In the genomic region with DNA sequence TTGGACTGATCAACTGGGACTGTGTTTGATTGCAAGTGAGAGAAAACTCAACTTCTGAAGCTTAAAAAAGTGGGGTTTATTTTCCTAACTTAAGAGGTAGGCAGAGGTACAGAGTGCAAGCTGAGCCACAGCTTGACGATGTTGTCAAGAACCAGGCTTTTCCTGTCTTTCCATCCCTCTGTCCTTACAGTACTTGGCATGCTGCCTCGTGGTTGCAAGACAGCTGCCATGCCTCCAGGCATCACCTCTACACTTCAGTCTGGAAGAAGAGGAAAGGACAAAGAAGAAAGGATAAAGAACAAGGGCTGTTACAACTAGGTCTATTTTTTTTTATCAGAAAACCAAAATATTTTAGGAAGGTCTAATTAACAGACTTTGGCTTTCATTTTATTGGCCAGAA, we compare ENCODE assay signal across 2 cellular contexts.
TF ChIP-seq lines count a peak whose summit lies in the region.

No MANE protein-coding gene starts in this region.

TF ChIP-seq in IMR-90, 13 proteins besides CTCF, POLR2A, EP300 and RAD21:
- no peak for TF ChIP-seq NFE2L2 (IDR thresholded peaks at IDR 0.05; ENCODE audit: low read depth, low read length)
- TF ChIP-seq, protein P1, sequence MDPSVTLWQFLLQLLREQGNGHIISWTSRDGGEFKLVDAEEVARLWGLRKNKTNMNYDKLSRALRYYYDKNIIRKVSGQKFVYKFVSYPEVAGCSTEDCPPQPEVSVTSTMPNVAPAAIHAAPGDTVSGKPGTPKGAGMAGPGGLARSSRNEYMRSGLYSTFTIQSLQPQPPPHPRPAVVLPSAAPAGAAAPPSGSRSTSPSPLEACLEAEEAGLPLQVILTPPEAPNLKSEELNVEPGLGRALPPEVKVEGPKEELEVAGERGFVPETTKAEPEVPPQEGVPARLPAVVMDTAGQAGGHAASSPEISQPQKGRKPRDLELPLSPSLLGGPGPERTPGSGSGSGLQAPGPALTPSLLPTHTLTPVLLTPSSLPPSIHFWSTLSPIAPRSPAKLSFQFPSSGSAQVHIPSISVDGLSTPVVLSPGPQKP (IDR thresholded peaks at IDR 0.05; ENCODE audit: borderline replicate concordance, low read depth, low read length): no peak
- TF ChIP-seq RCOR1 (IDR thresholded peaks at IDR 0.05; ENCODE audit: insufficient replicate concordance, low read length): no peak
- no peak for TF ChIP-seq MAZ (IDR thresholded peaks at IDR 0.05; ENCODE audit: borderline replicate concordance, low read depth, low read length)
- TF ChIP-seq CEBPB (IDR thresholded peaks at IDR 0.05; ENCODE audit: low read depth, low read length): no peak
- TF ChIP-seq CHD1 (IDR thresholded peaks at IDR 0.05; ENCODE audit: low read depth, low read length): no peak
- TF ChIP-seq MXI1 (IDR thresholded peaks at IDR 0.05; ENCODE audit: borderline replicate concordance, low read depth, low read length): no peak
- TF ChIP-seq, protein P2, sequence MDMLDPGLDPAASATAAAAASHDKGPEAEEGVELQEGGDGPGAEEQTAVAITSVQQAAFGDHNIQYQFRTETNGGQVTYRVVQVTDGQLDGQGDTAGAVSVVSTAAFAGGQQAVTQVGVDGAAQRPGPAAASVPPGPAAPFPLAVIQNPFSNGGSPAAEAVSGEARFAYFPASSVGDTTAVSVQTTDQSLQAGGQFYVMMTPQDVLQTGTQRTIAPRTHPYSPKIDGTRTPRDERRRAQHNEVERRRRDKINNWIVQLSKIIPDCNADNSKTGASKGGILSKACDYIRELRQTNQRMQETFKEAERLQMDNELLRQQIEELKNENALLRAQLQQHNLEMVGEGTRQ (IDR thresholded peaks at IDR 0.05; ENCODE audit: low read depth, low read length): no peak
- no peak for TF ChIP-seq BHLHE40 (IDR thresholded peaks at IDR 0.05; ENCODE audit: low read depth, low read length)
- no peak for TF ChIP-seq MAFK (IDR thresholded peaks at IDR 0.05; ENCODE audit: low read depth, low read length)
- TF ChIP-seq FOS (IDR thresholded peaks at IDR 0.05; ENCODE audit: low read depth, low read length): no peak
- TF ChIP-seq RFX5 (IDR thresholded peaks at IDR 0.05; ENCODE audit: low read depth, low read length): no peak
- TF ChIP-seq SMC3 (IDR thresholded peaks at IDR 0.05; ENCODE audit: low read depth, low read length): no peak

TF ChIP-seq in K562, 482 proteins besides CTCF, POLR2A, EP300 and RAD21:
- TF ChIP-seq RBM39 (optimal IDR thresholded peaks at IDR 0.05; ENCODE audit: low read depth, low read length): no peak
- TF ChIP-seq RBM25 (IDR thresholded peaks at IDR 0.05; ENCODE audit: low read depth, low read length, severe bottlenecking): peak; percentile 19
- TF ChIP-seq, protein P3, sequence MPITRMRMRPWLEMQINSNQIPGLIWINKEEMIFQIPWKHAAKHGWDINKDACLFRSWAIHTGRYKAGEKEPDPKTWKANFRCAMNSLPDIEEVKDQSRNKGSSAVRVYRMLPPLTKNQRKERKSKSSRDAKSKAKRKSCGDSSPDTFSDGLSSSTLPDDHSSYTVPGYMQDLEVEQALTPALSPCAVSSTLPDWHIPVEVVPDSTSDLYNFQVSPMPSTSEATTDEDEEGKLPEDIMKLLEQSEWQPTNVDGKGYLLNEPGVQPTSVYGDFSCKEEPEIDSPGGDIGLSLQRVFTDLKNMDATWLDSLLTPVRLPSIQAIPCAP (CRISPR knock-in tag; IDR thresholded peaks at IDR 0.05; ENCODE audit: borderline replicate concordance): no peak
- TF ChIP-seq ETS2 (tag; IDR thresholded peaks at IDR 0.05; ENCODE audit: borderline replicate concordance, poor library complexity, severe bottlenecking): no peak
- TF ChIP-seq, protein P4, sequence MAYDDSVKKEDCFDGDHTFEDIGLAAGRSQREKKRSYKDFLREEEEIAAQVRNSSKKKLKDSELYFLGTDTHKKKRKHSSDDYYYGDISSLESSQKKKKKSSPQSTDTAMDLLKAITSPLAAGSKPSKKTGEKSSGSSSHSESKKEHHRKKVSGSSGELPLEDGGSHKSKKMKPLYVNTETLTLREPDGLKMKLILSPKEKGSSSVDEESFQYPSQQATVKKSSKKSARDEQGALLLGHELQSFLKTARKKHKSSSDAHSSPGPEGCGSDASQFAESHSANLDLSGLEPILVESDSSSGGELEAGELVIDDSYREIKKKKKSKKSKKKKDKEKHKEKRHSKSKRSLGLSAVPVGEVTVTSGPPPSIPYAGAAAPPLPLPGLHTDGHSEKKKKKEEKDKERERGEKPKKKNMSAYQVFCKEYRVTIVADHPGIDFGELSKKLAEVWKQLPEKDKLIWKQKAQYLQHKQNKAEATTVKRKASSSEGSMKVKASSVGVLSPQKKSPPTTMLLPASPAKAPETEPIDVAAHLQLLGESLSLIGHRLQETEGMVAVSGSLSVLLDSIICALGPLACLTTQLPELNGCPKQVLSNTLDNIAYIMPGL (CRISPR knock-in tag; IDR thresholded peaks at IDR 0.05): no peak
- no peak for TF ChIP-seq PRMT5 (CRISPR knock-in tag; IDR thresholded peaks at IDR 0.05)
- TF ChIP-seq, protein P5, sequence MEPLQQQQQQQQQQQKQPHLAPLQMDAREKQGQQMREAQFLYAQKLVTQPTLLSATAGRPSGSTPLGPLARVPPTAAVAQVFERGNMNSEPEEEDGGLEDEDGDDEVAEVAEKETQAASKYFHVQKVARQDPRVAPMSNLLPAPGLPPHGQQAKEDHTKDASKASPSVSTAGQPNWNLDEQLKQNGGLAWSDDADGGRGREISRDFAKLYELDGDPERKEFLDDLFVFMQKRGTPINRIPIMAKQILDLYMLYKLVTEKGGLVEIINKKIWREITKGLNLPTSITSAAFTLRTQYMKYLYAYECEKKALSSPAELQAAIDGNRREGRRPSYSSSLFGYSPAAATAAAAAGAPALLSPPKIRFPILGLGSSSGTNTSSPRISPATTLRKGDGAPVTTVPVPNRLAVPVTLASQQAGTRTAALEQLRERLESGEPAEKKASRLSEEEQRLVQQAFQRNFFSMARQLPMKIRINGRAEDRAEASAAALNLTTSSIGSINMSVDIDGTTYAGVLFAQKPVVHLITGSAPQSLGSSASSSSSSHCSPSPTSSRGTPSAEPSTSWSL (CRISPR knock-in tag; IDR thresholded peaks at IDR 0.05; ENCODE audit: borderline replicate concordance): no peak
- TF ChIP-seq NFXL1 (CRISPR knock-in tag; IDR thresholded peaks at IDR 0.05): no peak
